ENCODE assay signal across 2 cellular contexts in genomic region chr17:60174767-60175166, GRCh38.
TF ChIP-seq lines count a peak whose summit lies in the region.

No MANE protein-coding gene starts in this region.

TF ChIP-seq in HEK293, 187 proteins besides CTCF, POLR2A, EP300 and RAD21:
- TF ChIP-seq ZNF654 (tag by site-specific recombination; IDR thresholded peaks at IDR 0.05; ENCODE audit: low read depth): peak; percentile 44

TF ChIP-seq in WTC11, 78 proteins besides CTCF, POLR2A, EP300 and RAD21:
- TF ChIP-seq EMX1 (CRISPR knock-in tag; IDR thresholded peaks at IDR 0.05): 0 out of 2 replicates have a peak, but pooled peaks have one; percentile 54
TF ChIP-seq in WTC11: peak in this region for 1; not testable (repeated sequence) for 77.
